Comparison of ENCODE assay signal across 9 cellular contexts in the genomic region with DNA sequence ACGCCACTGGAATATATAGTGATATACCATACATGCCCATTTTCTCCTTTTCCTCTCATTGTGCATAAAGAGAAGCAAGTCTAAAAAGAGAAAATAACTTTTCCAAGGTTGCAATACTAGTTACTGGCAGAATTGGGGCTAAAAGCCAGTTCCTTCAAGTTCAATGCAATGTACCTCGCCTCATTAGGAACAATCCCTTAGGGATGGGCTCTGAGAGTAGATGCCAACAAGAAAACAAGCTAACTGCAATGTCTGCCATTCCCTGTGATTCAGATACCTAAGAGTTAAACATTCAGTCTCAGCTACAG.
DNase-seq lines count a peak whose midpoint lies in the region; ATAC-seq and TF ChIP-seq lines count a peak whose summit lies in the region.
"Had no signal": no experiment of that assay in that cellular context is flagged by ENCODE, and none has a peak within 500 bp of the region (broad histone marks: within the 10 kb centered on the region; RNA-seq: fewer than 3 reads in every experiment).

No MANE protein-coding gene starts in this region.

- H3K4me3 ChIP-seq in mucosa of stomach (ENCODE audit: low read length), result no peak overlapping the region

- TF ChIP-seq CTCF in chondrocyte (IDR thresholded peaks at IDR 0.05) (no peak), type B pancreatic cell (conservative IDR thresholded peaks at IDR 0.05) (no peak)

- H3K9ac ChIP-seq in mucosa of stomach (ENCODE audit: low read length), result peak overlapping the region; percentile 70

- no peaks in the 10 kb centered on the region for H3K9me3 Mint-ChIP-seq in activated naive CD4-positive, alpha-beta T cell treated with anti-CD3 and anti-CD28 coated beads for 36 hours
- H3K9me3 Mint-ChIP-seq in chondrocyte (ENCODE audit: low read depth) (no peaks in the 10 kb centered on the region), type B pancreatic cell (no peaks in the 10 kb centered on the region)

- intact Hi-C loops in activated naive CD4-positive, alpha-beta T cell treated with anti-CD3 and anti-CD28 coated beads for 36 hours (cut with micrococcal nuclease), result no loop called here

- ATAC-seq in GM21423 (IDR thresholded peaks at IDR 0.05; ENCODE audit: unreplicated experiment), result no peak

- peak overlapping the region; percentile 22 for H3K4me3 Mint-ChIP-seq in activated naive CD4-positive, alpha-beta T cell treated with anti-CD3 and anti-CD28 coated beads for 36 hours
- peak overlapping the region; percentile 76 for H3K4me3 Mint-ChIP-seq in chondrocyte (ENCODE audit: unreplicated experiment)
- H3K4me3 Mint-ChIP-seq in type B pancreatic cell, result peak overlapping the region; percentile 87
- H3K4me3 Mint-ChIP-seq: B cell had no signal

- no peaks in the 10 kb centered on the region for H3K9me3 ChIP-seq in mucosa of stomach (ENCODE audit: control insufficient read depth, low read length)

- H3K27me3 Mint-ChIP-seq in activated naive CD4-positive, alpha-beta T cell treated with anti-CD3 and anti-CD28 coated beads for 36 hours (ENCODE audit: low read depth), result no peaks in the 10 kb centered on the region
- no peaks in the 10 kb centered on the region for H3K27me3 Mint-ChIP-seq in chondrocyte (ENCODE audit: low read depth)
- H3K27me3 Mint-ChIP-seq in type B pancreatic cell, result no peaks in the 10 kb centered on the region

- H3K27me3 ChIP-seq in mucosa of stomach (ENCODE audit: control insufficient read depth, insufficient read depth, low read length), result no peaks in the 10 kb centered on the region

- CTCF ChIA-PET in activated naive CD4-positive, alpha-beta T cell treated with anti-CD3 and anti-CD28 coated beads for 36 hours (lab: Charles Lee), result interaction anchor here (0.6 to 2.3 kb wide), 2 partner anchors 118 to 152 kb away, joined by 4 to 7 read pairs; no protein-coding TSS in a partner anchor

- no peak for DNase-seq in activated naive CD4-positive, alpha-beta T cell treated with anti-CD3 and anti-CD28 coated beads for 36 hours
- DNase-seq in activated naive CD4-positive, alpha-beta T cell (lab: John Stamatoyannopoulos, UW), result no peak
- no peak for DNase-seq in chondrocyte (ENCODE audit: low spot score)
- DNase-seq in type B pancreatic cell (ENCODE audit: extremely low spot score, unreplicated experiment), result no peak
- no peak for DNase-seq in NCI-H2227 (lab: John Stamatoyannopoulos, UW; ENCODE audit: unreplicated experiment)
- DNase-seq in NCI-H1694 (lab: John Stamatoyannopoulos, UW), result no peak

- H3K36me3 Mint-ChIP-seq in activated naive CD4-positive, alpha-beta T cell treated with anti-CD3 and anti-CD28 coated beads for 36 hours (ENCODE audit: low read depth), result no peaks in the 10 kb centered on the region
- H3K36me3 Mint-ChIP-seq in chondrocyte (ENCODE audit: low read depth), result no peaks in the 10 kb centered on the region
- no peaks in the 10 kb centered on the region for H3K36me3 Mint-ChIP-seq in type B pancreatic cell

- H3K4me1 Mint-ChIP-seq in activated naive CD4-positive, alpha-beta T cell treated with anti-CD3 and anti-CD28 coated beads for 36 hours (ENCODE audit: low read depth), result peaks cover 16% of the 10 kb centered on the region
- H3K4me1 Mint-ChIP-seq in chondrocyte (ENCODE audit: low read depth) (peaks cover 46% of the 10 kb centered on the region), type B pancreatic cell (ENCODE audit: unreplicated experiment) (peaks cover 59% of the 10 kb centered on the region)

- H3K27ac Mint-ChIP-seq in activated naive CD4-positive, alpha-beta T cell treated with anti-CD3 and anti-CD28 coated beads for 36 hours, result no peak overlapping the region
- H3K27ac Mint-ChIP-seq in chondrocyte (ENCODE audit: unreplicated experiment) (peak overlapping the region; percentile 79), type B pancreatic cell (peak overlapping the region; percentile 90)
- H3K27ac Mint-ChIP-seq: B cell had no signal

- no peaks in the 10 kb centered on the region for H3K36me3 ChIP-seq in mucosa of stomach (ENCODE audit: control insufficient read depth, insufficient read depth, low read length)

- H3K4me1 ChIP-seq in mucosa of stomach (ENCODE audit: control insufficient read depth, insufficient read depth, low read length), result peaks cover 19% of the 10 kb centered on the region

Comparison
In these comparisons a context has a peak if more than half of its experiments do, and no peak if none do; other contexts are left out.
1. H3K4me3 Mint-ChIP-seq: peak in every context shown above with its lines; median percentile 87 in type B pancreatic cell; 76 in chondrocyte; 22 in activated naive CD4-positive, alpha-beta T cell treated with anti-CD3 and anti-CD28 coated beads for 36 hours.